In the genomic region with DNA sequence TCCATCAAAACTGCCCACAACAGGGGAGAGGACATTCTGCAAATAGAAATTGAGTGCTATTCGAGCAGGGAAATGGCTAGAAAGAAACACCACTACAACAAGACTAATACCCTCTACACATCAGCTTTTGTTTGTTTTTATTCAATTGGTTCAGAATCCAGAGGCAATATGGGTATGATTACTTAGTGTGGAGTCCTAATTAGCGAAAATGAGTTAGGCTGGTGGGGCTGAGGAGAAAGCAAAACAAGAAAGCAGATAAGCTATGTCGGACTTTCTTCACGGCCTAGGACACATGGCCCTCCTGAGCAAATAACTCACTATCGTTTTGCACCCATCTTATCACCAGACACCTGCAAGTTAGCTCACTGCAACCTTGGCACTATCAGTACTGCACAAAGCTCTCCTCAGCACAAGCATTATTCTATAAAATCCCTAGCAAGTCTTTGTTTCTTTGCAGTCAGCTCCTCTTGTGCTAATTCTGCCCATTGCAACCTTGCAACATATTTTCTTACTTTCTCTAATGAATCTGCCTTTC, we compare ENCODE assay signal across 17 cellular contexts.
"Had no signal": no experiment of that assay in that cellular context is flagged by ENCODE, and none has a peak within 500 bp of the region (broad histone marks: within the 10 kb centered on the region; RNA-seq: fewer than 3 reads in every experiment).

No MANE protein-coding gene starts in this region.

- H3K4me1 Mint-ChIP-seq: activated CD8-positive, alpha-beta memory T cell treated with anti-CD3 and anti-CD28 coated beads, Interleukin-2, amount 10 ng/mL, durations not matched to agents 7 days and 5 days; activated naive CD8-positive, alpha-beta T cell treated with anti-CD3 and anti-CD28 coated beads for 36 hours had no signal

- H3K27me3 Mint-ChIP-seq: activated CD8-positive, alpha-beta memory T cell treated with anti-CD3 and anti-CD28 coated beads, Interleukin-2, amount 10 ng/mL, durations not matched to agents 7 days and 5 days; activated naive CD8-positive, alpha-beta T cell treated with anti-CD3 and anti-CD28 coated beads for 36 hours had no signal

- H3K27ac Mint-ChIP-seq: activated CD8-positive, alpha-beta memory T cell treated with anti-CD3 and anti-CD28 coated beads, Interleukin-2, amount 10 ng/mL, durations not matched to agents 7 days and 5 days; activated naive CD8-positive, alpha-beta T cell treated with anti-CD3 and anti-CD28 coated beads for 36 hours; activated T-cell treated with anti-CD3 and anti-CD28 coated beads, Interleukin-2, amount 50 U/mL, for 24 hours; T-helper 1 cell treated with Interleukin-12 subunit alpha and Interleukin-12 subunit beta and Interleukin-4 antibody, amounts not matched to agents 30 μg/mL and 1 μg/mL, for 36 hours had no signal

- DNase-seq: activated CD4-positive, alpha-beta T cell treated with anti-CD3 and anti-CD28 coated beads, Interleukin-2, amount 50 U/mL, for 48 hours; activated CD8-positive, alpha-beta memory T cell treated with anti-CD3 and anti-CD28 coated beads, Interleukin-2, amount 10 ng/mL, durations not matched to agents 7 days and 5 days; activated gamma-delta T cell; activated naive CD8-positive, alpha-beta T cell treated with anti-CD3 and anti-CD28 coated beads for 36 hours; activated T-cell treated with anti-CD3 and anti-CD28 coated beads, Interleukin-2, amount 50 U/mL, for 24 hours; central memory CD4-positive, alpha-beta T cell; dermis blood vessel endothelial cell; hypothalamus; kidney glomerular epithelial cell; posterior cingulate gyrus had no signal

- H3K4me3 ChIP-seq: right atrium auricular region, skin epidermis, tibial nerve had no signal

- H3K4me1 ChIP-seq: right atrium auricular region, tibial nerve had no signal

- ATAC-seq: activated CD4-positive, CD25-positive, alpha-beta regulatory T cell treated with anti-CD3 and anti-CD28 coated beads, Interleukin-2, amount 50 U/mL, for 24 hours; activated CD8-positive, alpha-beta memory T cell treated with anti-CD3 and anti-CD28 coated beads, Interleukin-2, amount 10 ng/mL, durations not matched to agents 7 days and 5 days; esophagus mucosa had no signal

- H3K4me3 Mint-ChIP-seq: activated CD8-positive, alpha-beta memory T cell treated with anti-CD3 and anti-CD28 coated beads, Interleukin-2, amount 10 ng/mL, durations not matched to agents 7 days and 5 days; activated naive CD8-positive, alpha-beta T cell treated with anti-CD3 and anti-CD28 coated beads for 36 hours; activated T-cell treated with anti-CD3 and anti-CD28 coated beads, Interleukin-2, amount 50 U/mL, for 24 hours; T-helper 1 cell treated with Interleukin-12 subunit alpha and Interleukin-12 subunit beta and Interleukin-4 antibody, amounts not matched to agents 30 μg/mL and 1 μg/mL, for 36 hours had no signal

- H3K36me3 Mint-ChIP-seq: activated CD8-positive, alpha-beta memory T cell treated with anti-CD3 and anti-CD28 coated beads, Interleukin-2, amount 10 ng/mL, durations not matched to agents 7 days and 5 days; activated naive CD8-positive, alpha-beta T cell treated with anti-CD3 and anti-CD28 coated beads for 36 hours had no signal

- H3K27me3 ChIP-seq: neutrophil, right atrium auricular region, tibial nerve had no signal

- H3K36me3 ChIP-seq: neutrophil, right atrium auricular region, tibial nerve had no signal

- H3K9me3 Mint-ChIP-seq: activated naive CD8-positive, alpha-beta T cell treated with anti-CD3 and anti-CD28 coated beads for 36 hours; activated T-cell treated with anti-CD3 and anti-CD28 coated beads, Interleukin-2, amount 50 U/mL, for 24 hours; T-helper 1 cell treated with Interleukin-12 subunit alpha and Interleukin-12 subunit beta and Interleukin-4 antibody, amounts not matched to agents 30 μg/mL and 1 μg/mL, for 36 hours had no signal

- H3K9me3 ChIP-seq: neutrophil, right atrium auricular region, tibial nerve had no signal

- H3K27ac ChIP-seq: neutrophil, right atrium auricular region, skin epidermis, tibial nerve had no signal
